ENCODE assay signal across 8 cellular contexts in genomic region chr5:34838785-34839714, GRCh38. TPM values are rescaled to one million over a fixed set of nuclear protein-coding genes. Genes with fewer than 3 reads are reported as not detected.
DNase-seq lines count a peak whose midpoint lies in the region; ATAC-seq and TF ChIP-seq lines count a peak whose summit lies in the region.

Gene TTC23L (plus strand): TSS chr5:34839164. CDS start chr5:34840672, 1,508 bp downstream.

- H3K27ac ChIP-seq in naive thymus-derived CD4-positive, alpha-beta T cell (ENCODE audit: low read depth, low read length): peak within 1 kb of the TSS; percentile 78

- H3K9ac ChIP-seq in NT2/D1 (ENCODE audit: insufficient read length, low read depth): peak within 1 kb of the TSS; percentile 73

- H3K4me1 Mint-ChIP-seq in activated T-helper 1 cell treated with anti-CD3 and anti-CD28 coated beads, Interleukin-12 subunit alpha, Interleukin-12 subunit beta, Interleukin-2, Interleukin-4 antibody, amounts not matched to agents 30 ng/mL and 10 ng/mL and 1 ng/mL, durations not matched to agents 14 hours and 24 hours and 36 hours (ENCODE audit: low read depth): peaks cover 15% of the 10 kb centered on the region
- peaks cover 6 to 16% (median 10%) of the 10 kb centered on the region in 7 donors for H3K4me1 Mint-ChIP-seq in naive thymus-derived CD4-positive, alpha-beta T cell
- peaks cover 13% of the 10 kb centered on the region for H3K4me1 Mint-ChIP-seq in stimulated activated effector memory CD8-positive, alpha-beta T cell treated with anti-CD3 and anti-CD28 coated beads, Interleukin-12 subunit alpha, Interleukin-12 subunit beta, amount 100 ng/mL, for 72 hours

- H3K4me3 ChIP-seq in NT2/D1 (ENCODE audit: insufficient read length, low read depth) (peak within 1 kb of the TSS; percentile 56), fibroblast of mammary gland (ENCODE audit: control insufficient read depth, low read depth, low read length) (peak within 1 kb of the TSS; percentile 86)
- peak within 1 kb of the TSS; percentile 85 for H3K4me3 ChIP-seq in naive thymus-derived CD4-positive, alpha-beta T cell (ENCODE audit: low read length)

- H3K36me3 ChIP-seq in NT2/D1 (ENCODE audit: insufficient read depth, insufficient read length, low read length): no peaks in the 10 kb centered on the region
- no peaks in the 10 kb centered on the region for H3K36me3 ChIP-seq in naive thymus-derived CD4-positive, alpha-beta T cell (ENCODE audit: control insufficient read depth in 2 of 3, insufficient read depth in 3 of 3, low read length in 3 of 3)

- ATAC-seq in GM21381 (IDR thresholded peaks at IDR 0.05; ENCODE audit: unreplicated experiment): peak; percentile 96
- peak; percentile 94 for ATAC-seq in naive thymus-derived CD4-positive, alpha-beta T cell
- ATAC-seq in stimulated activated effector memory CD8-positive, alpha-beta T cell treated with anti-CD3 and anti-CD28 coated beads, Interleukin-12 subunit alpha, Interleukin-12 subunit beta, amount 100 ng/mL, for 72 hours: peak; percentile 94

- H3K27me3 ChIP-seq in NT2/D1 (ENCODE audit: insufficient read depth, insufficient read length): no peaks in the 10 kb centered on the region
- no peaks in the 10 kb centered on the region for H3K27me3 ChIP-seq in naive thymus-derived CD4-positive, alpha-beta T cell (ENCODE audit: control insufficient read depth in 2 of 2, insufficient read depth in 2 of 2, low read length in 2 of 2)

- H3K9me3 ChIP-seq in NT2/D1 (ENCODE audit: insufficient read depth, low read length): peaks cover 4% of the 10 kb centered on the region; the same call in 1 of the 2 replicates
- H3K9me3 ChIP-seq in naive thymus-derived CD4-positive, alpha-beta T cell (ENCODE audit: control insufficient read depth in 2 of 3, low read length in 3 of 3): no peaks in the 10 kb centered on the region

- H3K4me3 Mint-ChIP-seq in activated T-helper 1 cell treated with anti-CD3 and anti-CD28 coated beads, Interleukin-12 subunit alpha, Interleukin-12 subunit beta, Interleukin-2, Interleukin-4 antibody, amounts not matched to agents 30 ng/mL and 10 ng/mL and 1 ng/mL, durations not matched to agents 14 hours and 24 hours and 36 hours: peak within 1 kb of the TSS; percentile 93
- peak within 1 kb of the TSS; percentile 79 to 97 (median 92) for H3K4me3 Mint-ChIP-seq in naive thymus-derived CD4-positive, alpha-beta T cell
- peak within 1 kb of the TSS; percentile 93 for H3K4me3 Mint-ChIP-seq in stimulated activated effector memory CD8-positive, alpha-beta T cell treated with anti-CD3 and anti-CD28 coated beads, Interleukin-12 subunit alpha, Interleukin-12 subunit beta, amount 100 ng/mL, for 72 hours

- TF ChIP-seq CTCF in fibroblast of mammary gland (conservative IDR thresholded peaks at IDR 0.05; ENCODE audit: control insufficient read depth, insufficient read depth, low read depth, low read length): no peak

- POLR2A ChIA-PET in naive thymus-derived CD4-positive, alpha-beta T cell (lab: Charles Lee): interaction anchor here (0.7 to 1.6 kb wide), 3 partner anchors 76 to 1408 kb away, joined by 3 to 16 read pairs (median 3); partner anchors contain the start of genes BRIX1, DNAJC21 and RAD1

- H3K27me3 Mint-ChIP-seq in activated T-helper 1 cell treated with anti-CD3 and anti-CD28 coated beads, Interleukin-12 subunit alpha, Interleukin-12 subunit beta, Interleukin-2, Interleukin-4 antibody, amounts not matched to agents 30 ng/mL and 10 ng/mL and 1 ng/mL, durations not matched to agents 14 hours and 24 hours and 36 hours (ENCODE audit: insufficient read depth): peaks cover 11% of the 10 kb centered on the region
- H3K27me3 Mint-ChIP-seq in naive thymus-derived CD4-positive, alpha-beta T cell: peaks cover 0 to 9% (median 0%) of the 10 kb centered on the region in 5 donors

- no peaks in the 10 kb centered on the region for H3K9me3 Mint-ChIP-seq in activated T-helper 1 cell treated with anti-CD3 and anti-CD28 coated beads, Interleukin-12 subunit alpha, Interleukin-12 subunit beta, Interleukin-2, Interleukin-4 antibody, amounts not matched to agents 30 ng/mL and 10 ng/mL and 1 ng/mL, durations not matched to agents 14 hours and 24 hours and 36 hours
- peaks cover 0 to 2% (median 0%) of the 10 kb centered on the region in 11 donors for H3K9me3 Mint-ChIP-seq in naive thymus-derived CD4-positive, alpha-beta T cell
- H3K9me3 Mint-ChIP-seq in stimulated activated effector memory CD8-positive, alpha-beta T cell treated with anti-CD3 and anti-CD28 coated beads, Interleukin-12 subunit alpha, Interleukin-12 subunit beta, amount 100 ng/mL, for 72 hours: no peaks in the 10 kb centered on the region

- no peaks in the 10 kb centered on the region for H3K36me3 Mint-ChIP-seq in activated T-helper 1 cell treated with anti-CD3 and anti-CD28 coated beads, Interleukin-12 subunit alpha, Interleukin-12 subunit beta, Interleukin-2, Interleukin-4 antibody, amounts not matched to agents 30 ng/mL and 10 ng/mL and 1 ng/mL, durations not matched to agents 14 hours and 24 hours and 36 hours (ENCODE audit: low read depth)
- peaks cover 0 to 5% (median 3%) of the 10 kb centered on the region in 5 donors for H3K36me3 Mint-ChIP-seq in naive thymus-derived CD4-positive, alpha-beta T cell
- H3K36me3 Mint-ChIP-seq in stimulated activated effector memory CD8-positive, alpha-beta T cell treated with anti-CD3 and anti-CD28 coated beads, Interleukin-12 subunit alpha, Interleukin-12 subunit beta, amount 100 ng/mL, for 72 hours: peaks cover 6% of the 10 kb centered on the region

- no peaks in the 10 kb centered on the region for H3K4me1 ChIP-seq in NT2/D1 (ENCODE audit: insufficient read depth, insufficient read length)
- H3K4me1 ChIP-seq in naive thymus-derived CD4-positive, alpha-beta T cell (ENCODE audit: control insufficient read depth in 2 of 2, insufficient read depth in 2 of 2, low read length in 2 of 2): peaks cover 0 to 4% of the 10 kb centered on the region in 2 donors

- intact Hi-C loops in activated T-helper 1 cell treated with anti-CD3 and anti-CD28 coated beads, Interleukin-12 subunit alpha, Interleukin-12 subunit beta, Interleukin-2, Interleukin-4 antibody, amounts not matched to agents 30 ng/mL and 10 ng/mL and 1 ng/mL, durations not matched to agents 14 hours and 24 hours and 36 hours (cut with micrococcal nuclease): loop anchor here (1.0 to 10.0 kb wide), 8 partner anchors 76 to 1399 kb away; partner anchors contain the start of genes AMACR, BRIX1, DNAJC21 and RAD1
- intact Hi-C loops in naive thymus-derived CD4-positive, alpha-beta T cell (cut with micrococcal nuclease): loop anchor here (1.0 to 5.0 kb wide), 14 partner anchors 58 to 1404 kb away; partner anchors contain the start of genes AMACR (in 2 of the 2), BRIX1 (in 2 of the 2), DNAJC21 (in 2 of the 2) and RAD1 (in 2 of the 2)

- CTCF ChIA-PET in naive thymus-derived CD4-positive, alpha-beta T cell (lab: Charles Lee): interaction anchor here (1.8 kb wide), 1 partner anchor 59 kb away, joined by 6 read pairs; no protein-coding TSS in a partner anchor

- DNase-seq in COR-L47 (lab: John Stamatoyannopoulos, UW) (peak; percentile 98), HT1080 (ENCODE audit: low read depth) (peak; percentile 26), NT2/D1 (ENCODE audit: low read depth, low spot score) (peak; percentile 88), fibroblast of mammary gland (ENCODE audit: low read depth) (peak; percentile 76)
- peak; percentile 88 for DNase-seq in activated T-helper 1 cell treated with anti-CD3 and anti-CD28 coated beads, Interleukin-12 subunit alpha, Interleukin-12 subunit beta, Interleukin-2, Interleukin-4 antibody, amounts not matched to agents 30 ng/mL and 10 ng/mL and 1 ng/mL, durations not matched to agents 14 hours and 24 hours and 36 hours (ENCODE audit: low spot score)
- peak; percentile 82 to 95 (median 90) for DNase-seq in naive thymus-derived CD4-positive, alpha-beta T cell
- peak; percentile 69 to 89 for DNase-seq in stimulated activated effector memory CD8-positive, alpha-beta T cell treated with anti-CD3 and anti-CD28 coated beads, Interleukin-12 subunit alpha, Interleukin-12 subunit beta, amount 100 ng/mL, for 72 hours (ENCODE audit: low spot score in 2 of 2)

- H3K27ac Mint-ChIP-seq in activated T-helper 1 cell treated with anti-CD3 and anti-CD28 coated beads, Interleukin-12 subunit alpha, Interleukin-12 subunit beta, Interleukin-2, Interleukin-4 antibody, amounts not matched to agents 30 ng/mL and 10 ng/mL and 1 ng/mL, durations not matched to agents 14 hours and 24 hours and 36 hours: peak within 1 kb of the TSS; percentile 81
- peak within 1 kb of the TSS; percentile 83 to 99 (median 94) for H3K27ac Mint-ChIP-seq in naive thymus-derived CD4-positive, alpha-beta T cell
- H3K27ac Mint-ChIP-seq in stimulated activated effector memory CD8-positive, alpha-beta T cell treated with anti-CD3 and anti-CD28 coated beads, Interleukin-12 subunit alpha, Interleukin-12 subunit beta, amount 100 ng/mL, for 72 hours: peak within 1 kb of the TSS; percentile 94

RNA-seq across cellular contexts. Expression of gene TTC23L, which starts in this region (rescaled TPM):
- total RNA-seq in HT1080 (2014; rRNA removed; shearing (Covaris generic)): not detected in 2 replicates
- not detected in 2 replicates for polyA plus RNA-seq in HT1080 (2015; cell fraction: cytosol; rRNA removed)
- 0.12 TPM in 1 of 2 replicates, not detected in the other for polyA plus RNA-seq in HT1080 (2015; cell fraction: nucleus; rRNA removed)
- total RNA-seq in activated T-helper 1 cell treated with anti-CD3 and anti-CD28 coated beads, Interleukin-12 subunit alpha, Interleukin-12 subunit beta, Interleukin-2, Interleukin-4 antibody, amounts not matched to agents 30 ng/mL and 10 ng/mL and 1 ng/mL, durations not matched to agents 14 hours and 24 hours and 36 hours: not detected in 2 replicates
- total RNA-seq in naive thymus-derived CD4-positive, alpha-beta T cell: 1 to 10 TPM in 1 of 5 experiments, under 1 TPM in 2, not detected in 2; 0.57 to 1.9 (median 1.00) TPM
- not detected for polyA plus RNA-seq in naive thymus-derived CD4-positive, alpha-beta T cell

Comparison
In these comparisons a context has a peak if more than half of its experiments do, and no peak if none do; other contexts are left out.
1. Peak in every context shown above with its lines: DNase-seq, ATAC-seq, H3K4me3 ChIP-seq and H3K27ac ChIP-seq.
2. Peak in DNase-seq in HT1080; RNA of the gene not detected or under 1 TPM.
3. Peak in DNase-seq in activated T-helper 1 cell treated with anti-CD3 and anti-CD28 coated beads, Interleukin-12 subunit alpha, Interleukin-12 subunit beta, Interleukin-2, Interleukin-4 antibody, amounts not matched to agents 30 ng/mL and 10 ng/mL and 1 ng/mL, durations not matched to agents 14 hours and 24 hours and 36 hours; RNA of the gene not detected or under 1 TPM.
4. DNase-seq: peak in every context shown above with its lines; median percentile 98 in COR-L47; 90 in naive thymus-derived CD4-positive, alpha-beta T cell; 88 in NT2/D1; 88 in activated T-helper 1 cell treated with anti-CD3 and anti-CD28 coated beads, Interleukin-12 subunit alpha, Interleukin-12 subunit beta, Interleukin-2, Interleukin-4 antibody, amounts not matched to agents 30 ng/mL and 10 ng/mL and 1 ng/mL, durations not matched to agents 14 hours and 24 hours and 36 hours; 79 in stimulated activated effector memory CD8-positive, alpha-beta T cell treated with anti-CD3 and anti-CD28 coated beads, Interleukin-12 subunit alpha, Interleukin-12 subunit beta, amount 100 ng/mL, for 72 hours; 76 in fibroblast of mammary gland; 26 in HT1080.